1 cellular context compared by ENCODE assay signal in genomic region chr4:1663549-1663948, GRCh38.
TF ChIP-seq lines count a peak whose summit lies in the region.

No MANE protein-coding gene starts in this region.

TF ChIP-seq in K562, 482 proteins besides CTCF, POLR2A, EP300 and RAD21:
- peak; percentile 54; the same call in 1 of the 2 replicates for TF ChIP-seq ZNF121 (CRISPR knock-in tag; conservative IDR thresholded peaks at IDR 0.05)
- no peak for TF ChIP-seq SMAD1 (IDR thresholded peaks at IDR 0.05; ENCODE audit: low read depth, low read length, partially characterized antibody)
